Comparison of ENCODE assay signal across 1 cellular context in genomic region chr6:144232434-144233223, GRCh38.
TF ChIP-seq lines count a peak whose summit lies in the region.

No MANE protein-coding gene starts in this region.

TF ChIP-seq in GM23338, 12 proteins besides CTCF, POLR2A, EP300 and RAD21 (continued from another document):
- no peak for TF ChIP-seq ZNF462 (CRISPR knock-in tag; IDR thresholded peaks at IDR 0.05)
TF ChIP-seq in GM23338: peak in this region for 0.
